8 cellular contexts compared by ENCODE assay signal in the genomic region with DNA sequence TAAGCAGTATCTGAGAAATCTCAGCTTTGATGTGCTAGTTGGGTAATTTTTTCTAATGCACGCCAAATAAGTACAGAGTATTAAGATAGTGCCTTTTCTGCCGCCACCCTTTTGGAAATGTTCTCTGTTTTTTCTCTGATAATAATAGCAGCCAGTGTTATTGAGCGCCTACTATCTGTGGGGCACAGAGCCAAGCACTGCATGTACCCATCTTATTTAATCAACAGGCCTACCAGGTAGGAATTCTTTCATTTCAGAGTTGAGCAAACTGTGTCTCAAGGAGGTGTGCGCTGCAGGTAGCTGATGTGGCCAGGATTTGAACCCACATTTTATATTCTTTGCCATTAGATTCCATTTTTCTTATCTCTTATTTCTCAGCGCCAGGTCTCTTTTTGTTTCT. TPM values are rescaled to one million over a fixed set of nuclear protein-coding genes. Genes with fewer than 3 reads are reported as not detected.
DNase-seq lines count a peak whose midpoint lies in the region; ATAC-seq and TF ChIP-seq lines count a peak whose summit lies in the region.

No MANE protein-coding gene starts in this region.

- peak overlapping the region; percentile 35 for H3K4me2 ChIP-seq in mesenchymal stem cell (ENCODE audit: low read length, poor library complexity, severe bottlenecking)

- H3K27me3 ChIP-seq in breast epithelium (no peaks in the 10 kb centered on the region), mesenchymal stem cell (ENCODE audit: control insufficient read depth in 1 of 2, insufficient read depth in 1 of 2, low read length in 2 of 2) (no peaks in the 10 kb centered on the region)

- H2AK5ac ChIP-seq in mesenchymal stem cell (ENCODE audit: low read length, severe bottlenecking): no peak overlapping the region

- WGBS in mesenchymal stem cell: 97% methylated on average over 5 of the region's 5 CpGs

- no peak overlapping the region for H4K91ac ChIP-seq in mesenchymal stem cell (ENCODE audit: low read length)

- TF ChIP-seq CTCF in AG04449 (IDR thresholded peaks at IDR 0.05; ENCODE audit: insufficient read depth, low read length, missing control alignments) (no peak), breast epithelium (IDR thresholded peaks at IDR 0.05) (no peak)

- ATAC-seq in HG03342 (IDR thresholded peaks at IDR 0.05; ENCODE audit: unreplicated experiment) (no peak), HG02610 (IDR thresholded peaks at IDR 0.05; ENCODE audit: unreplicated experiment) (no peak)

- H3K4me3 ChIP-seq in AG04449 (ENCODE audit: low read depth, low read length) (peak overlapping the region; percentile 66), breast epithelium (peak overlapping the region in 2 of 3 donors; percentile 98 to 100), mesenchymal stem cell (ENCODE audit: insufficient read depth in 1 of 2, low read depth in 1 of 2, low read length in 2 of 2) (peak overlapping the region in 1 of 2 experiments; percentile 96)
- peak overlapping the region; percentile 93 for H3K4me3 ChIP-seq in Jurkat, Clone E6-1 (ENCODE audit: low read length)

- H3K23ac ChIP-seq in mesenchymal stem cell (ENCODE audit: low read length in 2 of 2): no peak overlapping the region

- H3K9ac ChIP-seq in mesenchymal stem cell (ENCODE audit: low read length): peak overlapping the region; percentile 97

- peaks cover 0 to 26% of the 10 kb centered on the region in 2 donors for H3K4me1 ChIP-seq in breast epithelium
- H3K4me1 ChIP-seq in mesenchymal stem cell (ENCODE audit: control insufficient read depth, insufficient read depth, low read depth, low read length): peaks cover 51% of the 10 kb centered on the region

- no peak overlapping the region for H2BK15ac ChIP-seq in mesenchymal stem cell (ENCODE audit: low read depth, poor library complexity, severe bottlenecking)

- H3K79me1 ChIP-seq in mesenchymal stem cell (replicated peaks; ENCODE audit: low read length, poor library complexity, severe bottlenecking): peaks cover 2% of the 10 kb centered on the region

- H3K18ac ChIP-seq in mesenchymal stem cell (ENCODE audit: low read depth in 1 of 2, low read length in 2 of 2): no peak overlapping the region

- H3K4ac ChIP-seq in mesenchymal stem cell (ENCODE audit: low read depth in 1 of 2, low read length in 2 of 2): no peak overlapping the region

- no peak overlapping the region for H2BK12ac ChIP-seq in mesenchymal stem cell (ENCODE audit: low read length in 2 of 2)

- H2BK5ac ChIP-seq in mesenchymal stem cell (ENCODE audit: low read depth, low read length, poor library complexity, severe bottlenecking): no peak overlapping the region

- H2BK120ac ChIP-seq in mesenchymal stem cell (ENCODE audit: low read depth, low read length): no peak overlapping the region

- peaks cover 11% of the 10 kb centered on the region for H3K36me3 ChIP-seq in breast epithelium
- H3K36me3 ChIP-seq in mesenchymal stem cell (ENCODE audit: control insufficient read depth in 1 of 2, insufficient read depth in 2 of 2, low read depth in 1 of 2, low read length in 2 of 2): peaks cover 51 to 56% of the 10 kb centered on the region in 2 experiments

- CTCF ChIA-PET in AG04449 (lab: Yijun Ruan, JAX): interaction anchor here (0.8 to 1.0 kb wide), 3 partner anchors 8 to 22 kb away, joined by 3 to 4 read pairs (median 3); no protein-coding TSS in a partner anchor

- no peak overlapping the region for H4K8ac ChIP-seq in mesenchymal stem cell (ENCODE audit: low read length)

- DNase-seq in AG04449 (ENCODE audit: low read depth, low spot score) (no peak), breast epithelium (ENCODE audit: low spot score in 2 of 2) (no peak), mesenchymal stem cell (no peak), AML-193 (lab: John Stamatoyannopoulos, UW) (no peak), SIG-M5 (lab: John Stamatoyannopoulos, UW) (no peak)
- DNase-seq in Jurkat, Clone E6-1 (ENCODE audit: low read depth, low spot score): no peak

- H3K14ac ChIP-seq in mesenchymal stem cell (ENCODE audit: low read length in 2 of 2): no peak overlapping the region

- H2AFZ ChIP-seq in mesenchymal stem cell (ENCODE audit: low read depth, low read length): no peak overlapping the region

- intact Hi-C loops in breast epithelium (cut with DNase I; ENCODE audit: low total_unique reads): no loop called here

- no peak for TF ChIP-seq POLR2A in breast epithelium (IDR thresholded peaks at IDR 0.05)

- POLR2A ChIA-PET in AG04449 (lab: Yijun Ruan, JAX): interaction anchor here (0.5 kb wide), 1 partner anchor 44 kb away, joined by 3 read pairs; no protein-coding TSS in a partner anchor

- H3K27ac ChIP-seq in breast epithelium (no peak overlapping the region), mesenchymal stem cell (ENCODE audit: low read length, poor library complexity, severe bottlenecking) (no peak overlapping the region)

- no peaks in the 10 kb centered on the region for H3K9me3 ChIP-seq in breast epithelium
- H3K9me3 ChIP-seq in mesenchymal stem cell (ENCODE audit: control insufficient read depth, low read length): no peaks in the 10 kb centered on the region

RNA-seq across cellular contexts. Expression of a gene that starts 1.4 kb away (rescaled TPM):
- polyA plus RNA-seq in Jurkat, Clone E6-1 (2012; ENCODE audit: insufficient read depth, insufficient read length): 74.3 TPM
- total RNA-seq in breast epithelium: 10 to 100 TPM; 22.2 to 47.2 (median 27.5) TPM
- polyA plus RNA-seq in mesenchymal stem cell (2013, experiment 1 of 2): 111 TPM
- 108 TPM for polyA plus RNA-seq in mesenchymal stem cell (2013, experiment 2 of 2)

RNA-seq across cellular contexts. Expression of a gene that starts 21.5 kb away (rescaled TPM):
- 313 TPM for polyA plus RNA-seq in Jurkat, Clone E6-1 (2012; ENCODE audit: insufficient read depth, insufficient read length)
- total RNA-seq in breast epithelium: 10 to 100 TPM; 82.5 to 93.4 (median 85.3) TPM
- polyA plus RNA-seq in mesenchymal stem cell (2013, experiment 1 of 2): 90.3 TPM
- 82.6 TPM for polyA plus RNA-seq in mesenchymal stem cell (2013, experiment 2 of 2)

RNA-seq across cellular contexts. Expression of a gene that starts 28.4 kb away (rescaled TPM):
- 2.6 TPM for polyA plus RNA-seq in Jurkat, Clone E6-1 (2012; ENCODE audit: insufficient read depth, insufficient read length)
- total RNA-seq in breast epithelium: 10 to 100 TPM in 2 of 3 donors, 1 to 10 TPM in 1; 7.9 to 10.5 (median 10.2) TPM
- polyA plus RNA-seq in mesenchymal stem cell (2013, experiment 1 of 2): 19.4 TPM
- polyA plus RNA-seq in mesenchymal stem cell (2013, experiment 2 of 2): 19.0 TPM

RNA-seq across cellular contexts. Expression of a gene that starts 32.9 kb away (rescaled TPM):
- 26.5 TPM for polyA plus RNA-seq in Jurkat, Clone E6-1 (2012; ENCODE audit: insufficient read depth, insufficient read length)
- 10 to 100 TPM; 10.7 to 16.8 (median 16.7) TPM for total RNA-seq in breast epithelium
- polyA plus RNA-seq in mesenchymal stem cell (2013, experiment 1 of 2): 30.2 TPM
- 31.9 TPM for polyA plus RNA-seq in mesenchymal stem cell (2013, experiment 2 of 2)

RNA-seq across cellular contexts. Expression of a gene that starts 35.6 kb away (rescaled TPM):
- 26.3 TPM for polyA plus RNA-seq in Jurkat, Clone E6-1 (2012; ENCODE audit: insufficient read depth, insufficient read length)
- 10 to 100 TPM; 21.0 to 24.3 (median 22.4) TPM for total RNA-seq in breast epithelium
- 46.7 TPM for polyA plus RNA-seq in mesenchymal stem cell (2013, experiment 1 of 2)
- 48.6 TPM for polyA plus RNA-seq in mesenchymal stem cell (2013, experiment 2 of 2)
